ENCODE assay signal across 1 cellular context in the genomic region with DNA sequence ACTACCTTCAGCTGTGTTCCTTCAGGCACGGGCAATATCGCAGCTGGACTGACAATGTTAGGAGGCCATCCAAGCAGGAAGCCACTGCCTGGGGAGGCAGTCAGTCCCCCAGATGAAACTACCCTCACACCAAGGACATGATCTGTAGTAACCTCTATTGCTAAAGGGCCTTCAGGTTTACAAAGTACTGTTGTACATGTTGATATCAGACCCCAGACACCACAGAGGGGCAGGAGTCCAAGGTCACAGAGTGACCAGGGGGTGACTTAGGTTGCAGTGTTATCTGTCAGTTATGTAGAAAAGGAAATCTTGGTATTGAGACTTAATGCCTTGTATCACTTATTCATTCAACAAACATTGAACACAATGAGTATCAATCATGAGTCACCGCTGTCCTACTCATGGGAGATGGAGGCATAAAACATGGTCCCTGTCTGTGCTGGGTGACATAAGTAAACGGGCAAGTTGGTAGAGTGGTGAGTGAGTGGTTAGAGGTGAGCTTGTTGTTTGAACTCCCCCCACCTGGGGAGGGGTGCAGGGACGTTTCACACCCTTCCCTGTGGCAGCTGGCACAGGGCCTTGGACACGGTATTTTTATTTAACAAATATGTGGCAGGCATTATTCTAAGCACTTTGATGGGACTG.
A peak's percentile ranks its signal among the peaks of the same experiment; 100 is the strongest.
TF ChIP-seq lines count a peak whose summit lies in the region.

No MANE protein-coding gene starts in this region.

TF ChIP-seq in HepG2, 621 proteins besides CTCF, POLR2A, EP300 and RAD21 (continued from another document and continues in another):
- TF ChIP-seq MAFK (conservative IDR thresholded peaks at IDR 0.05 in 1 of 2, IDR thresholded peaks at IDR 0.05 in 1 of 2; ENCODE audit: low read length in 2 of 2): no peak
- TF ChIP-seq ZNF691 (CRISPR knock-in tag; IDR thresholded peaks at IDR 0.05; ENCODE audit: borderline replicate concordance, low read depth): no peak
- no peak for TF ChIP-seq HIVEP1 (CRISPR knock-in tag; IDR thresholded peaks at IDR 0.05)
- 0 out of 2 replicates have a peak, but pooled peaks have one; percentile 53 for TF ChIP-seq ZSCAN31 (CRISPR knock-in tag; IDR thresholded peaks at IDR 0.05; ENCODE audit: low read depth)
- TF ChIP-seq ZNF614 (CRISPR knock-in tag; IDR thresholded peaks at IDR 0.05; ENCODE audit: borderline replicate concordance): no peak; the same call in 1 of the 2 replicates
- no peak for TF ChIP-seq ZNF382 (CRISPR knock-in tag; IDR thresholded peaks at IDR 0.05; ENCODE audit: borderline replicate concordance)
- TF ChIP-seq MLLT10 (CRISPR knock-in tag; IDR thresholded peaks at IDR 0.05): no peak
- 0 out of 2 replicates have a peak, but pooled peaks have one; percentile 42 for TF ChIP-seq RFXAP (CRISPR knock-in tag; IDR thresholded peaks at IDR 0.05; ENCODE audit: borderline replicate concordance)
- TF ChIP-seq SATB2 (CRISPR knock-in tag; IDR thresholded peaks at IDR 0.05): no peak
- TF ChIP-seq FOXJ3 (CRISPR knock-in tag; IDR thresholded peaks at IDR 0.05; ENCODE audit: borderline replicate concordance): no peak
- TF ChIP-seq SALL1 (CRISPR knock-in tag; IDR thresholded peaks at IDR 0.05): peak; percentile 49; the same call in 1 of the 2 replicates
- TF ChIP-seq ZSCAN9 (CRISPR knock-in tag; IDR thresholded peaks at IDR 0.05; ENCODE audit: borderline replicate concordance): no peak
- TF ChIP-seq HOXA5 (CRISPR knock-in tag; IDR thresholded peaks at IDR 0.05): no peak
- TF ChIP-seq, protein P1, sequence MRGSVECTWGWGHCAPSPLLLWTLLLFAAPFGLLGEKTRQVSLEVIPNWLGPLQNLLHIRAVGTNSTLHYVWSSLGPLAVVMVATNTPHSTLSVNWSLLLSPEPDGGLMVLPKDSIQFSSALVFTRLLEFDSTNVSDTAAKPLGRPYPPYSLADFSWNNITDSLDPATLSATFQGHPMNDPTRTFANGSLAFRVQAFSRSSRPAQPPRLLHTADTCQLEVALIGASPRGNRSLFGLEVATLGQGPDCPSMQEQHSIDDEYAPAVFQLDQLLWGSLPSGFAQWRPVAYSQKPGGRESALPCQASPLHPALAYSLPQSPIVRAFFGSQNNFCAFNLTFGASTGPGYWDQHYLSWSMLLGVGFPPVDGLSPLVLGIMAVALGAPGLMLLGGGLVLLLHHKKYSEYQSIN (CRISPR knock-in tag; IDR thresholded peaks at IDR 0.05; ENCODE audit: borderline replicate concordance): no peak
- TF ChIP-seq, protein P2, sequence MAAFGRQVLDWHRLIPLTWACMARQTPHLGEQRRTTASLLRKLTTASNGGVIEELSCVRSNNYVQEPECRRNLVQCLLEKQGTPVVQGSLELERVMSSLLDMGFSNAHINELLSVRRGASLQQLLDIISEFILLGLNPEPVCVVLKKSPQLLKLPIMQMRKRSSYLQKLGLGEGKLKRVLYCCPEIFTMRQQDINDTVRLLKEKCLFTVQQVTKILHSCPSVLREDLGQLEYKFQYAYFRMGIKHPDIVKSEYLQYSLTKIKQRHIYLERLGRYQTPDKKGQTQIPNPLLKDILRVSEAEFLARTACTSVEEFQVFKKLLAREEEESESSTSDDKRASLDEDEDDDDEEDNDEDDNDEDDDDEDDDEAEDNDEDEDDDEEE (CRISPR knock-in tag; IDR thresholded peaks at IDR 0.05): no peak
- no peak for TF ChIP-seq ZNF10 (CRISPR knock-in tag; IDR thresholded peaks at IDR 0.05; ENCODE audit: borderline replicate concordance, low read depth)
- peak; percentile 50; the same call in 1 of the 2 replicates for TF ChIP-seq ZBTB7B (CRISPR knock-in tag; IDR thresholded peaks at IDR 0.05)
- TF ChIP-seq GATA4 (IDR thresholded peaks at IDR 0.05; ENCODE audit: borderline replicate concordance, low read depth): peak; percentile 36; the same call in 1 of the 2 replicates
- no peak for TF ChIP-seq ZNF101 (CRISPR knock-in tag; IDR thresholded peaks at IDR 0.05; ENCODE audit: borderline replicate concordance, low read depth)
- TF ChIP-seq WIZ (CRISPR knock-in tag; IDR thresholded peaks at IDR 0.05): no peak
- no peak for TF ChIP-seq ZNF264 (CRISPR knock-in tag; IDR thresholded peaks at IDR 0.05)
- no peak for TF ChIP-seq ZNF367 (CRISPR knock-in tag; IDR thresholded peaks at IDR 0.05; ENCODE audit: borderline replicate concordance)
- no peak for TF ChIP-seq SRSF9 (IDR thresholded peaks at IDR 0.05; ENCODE audit: borderline replicate concordance, insufficient read depth, low read depth, low read length, poor library complexity, severe bottlenecking)
- TF ChIP-seq, protein P3, sequence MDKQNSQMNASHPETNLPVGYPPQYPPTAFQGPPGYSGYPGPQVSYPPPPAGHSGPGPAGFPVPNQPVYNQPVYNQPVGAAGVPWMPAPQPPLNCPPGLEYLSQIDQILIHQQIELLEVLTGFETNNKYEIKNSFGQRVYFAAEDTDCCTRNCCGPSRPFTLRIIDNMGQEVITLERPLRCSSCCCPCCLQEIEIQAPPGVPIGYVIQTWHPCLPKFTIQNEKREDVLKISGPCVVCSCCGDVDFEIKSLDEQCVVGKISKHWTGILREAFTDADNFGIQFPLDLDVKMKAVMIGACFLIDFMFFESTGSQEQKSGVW (CRISPR knock-in tag; IDR thresholded peaks at IDR 0.05; ENCODE audit: borderline replicate concordance): no peak
- no peak for TF ChIP-seq UBTF (CRISPR knock-in tag; IDR thresholded peaks at IDR 0.05)
- no peak; the same call in 1 of the 2 replicates for TF ChIP-seq RBFOX2 (IDR thresholded peaks at IDR 0.05; ENCODE audit: low read depth, low read length)
- TF ChIP-seq SKI (IDR thresholded peaks at IDR 0.05; ENCODE audit: partially characterized antibody): peak; percentile 90
- no peak for TF ChIP-seq ATF7-NPFF (CRISPR knock-in tag; IDR thresholded peaks at IDR 0.05; ENCODE audit: low read depth)
- TF ChIP-seq TMF1 (CRISPR knock-in tag; IDR thresholded peaks at IDR 0.05; ENCODE audit: low read depth): no peak; the same call in 1 of the 2 replicates
- TF ChIP-seq RBAK (CRISPR knock-in tag; IDR thresholded peaks at IDR 0.05): no peak
- peak; percentile 54 for TF ChIP-seq ZNF24 (IDR thresholded peaks at IDR 0.05)
- peak; percentile 88 for TF ChIP-seq RCOR2 (CRISPR knock-in tag; IDR thresholded peaks at IDR 0.05)
- TF ChIP-seq NR1H2 (CRISPR knock-in tag; IDR thresholded peaks at IDR 0.05; ENCODE audit: borderline replicate concordance, low read depth): peak; percentile 93
- TF ChIP-seq ARNT2 (CRISPR knock-in tag; IDR thresholded peaks at IDR 0.05; ENCODE audit: low read depth): no peak
- TF ChIP-seq, protein P4, sequence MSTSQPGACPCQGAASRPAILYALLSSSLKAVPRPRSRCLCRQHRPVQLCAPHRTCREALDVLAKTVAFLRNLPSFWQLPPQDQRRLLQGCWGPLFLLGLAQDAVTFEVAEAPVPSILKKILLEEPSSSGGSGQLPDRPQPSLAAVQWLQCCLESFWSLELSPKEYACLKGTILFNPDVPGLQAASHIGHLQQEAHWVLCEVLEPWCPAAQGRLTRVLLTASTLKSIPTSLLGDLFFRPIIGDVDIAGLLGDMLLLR (CRISPR knock-in tag; IDR thresholded peaks at IDR 0.05): no peak
- TF ChIP-seq ZMAT3 (CRISPR knock-in tag; conservative IDR thresholded peaks at IDR 0.05): no peak
- TF ChIP-seq ZNF816 (CRISPR knock-in tag; IDR thresholded peaks at IDR 0.05; ENCODE audit: borderline replicate concordance): no peak
- peak; percentile 96 for TF ChIP-seq HNF4A (CRISPR knock-in tag; IDR thresholded peaks at IDR 0.05)
- no peak for TF ChIP-seq DMAP1 (CRISPR knock-in tag; IDR thresholded peaks at IDR 0.05)
- TF ChIP-seq SIX4 (CRISPR knock-in tag; IDR thresholded peaks at IDR 0.05): peak; percentile 67; the same call in 1 of the 2 replicates
- TF ChIP-seq, protein P5, sequence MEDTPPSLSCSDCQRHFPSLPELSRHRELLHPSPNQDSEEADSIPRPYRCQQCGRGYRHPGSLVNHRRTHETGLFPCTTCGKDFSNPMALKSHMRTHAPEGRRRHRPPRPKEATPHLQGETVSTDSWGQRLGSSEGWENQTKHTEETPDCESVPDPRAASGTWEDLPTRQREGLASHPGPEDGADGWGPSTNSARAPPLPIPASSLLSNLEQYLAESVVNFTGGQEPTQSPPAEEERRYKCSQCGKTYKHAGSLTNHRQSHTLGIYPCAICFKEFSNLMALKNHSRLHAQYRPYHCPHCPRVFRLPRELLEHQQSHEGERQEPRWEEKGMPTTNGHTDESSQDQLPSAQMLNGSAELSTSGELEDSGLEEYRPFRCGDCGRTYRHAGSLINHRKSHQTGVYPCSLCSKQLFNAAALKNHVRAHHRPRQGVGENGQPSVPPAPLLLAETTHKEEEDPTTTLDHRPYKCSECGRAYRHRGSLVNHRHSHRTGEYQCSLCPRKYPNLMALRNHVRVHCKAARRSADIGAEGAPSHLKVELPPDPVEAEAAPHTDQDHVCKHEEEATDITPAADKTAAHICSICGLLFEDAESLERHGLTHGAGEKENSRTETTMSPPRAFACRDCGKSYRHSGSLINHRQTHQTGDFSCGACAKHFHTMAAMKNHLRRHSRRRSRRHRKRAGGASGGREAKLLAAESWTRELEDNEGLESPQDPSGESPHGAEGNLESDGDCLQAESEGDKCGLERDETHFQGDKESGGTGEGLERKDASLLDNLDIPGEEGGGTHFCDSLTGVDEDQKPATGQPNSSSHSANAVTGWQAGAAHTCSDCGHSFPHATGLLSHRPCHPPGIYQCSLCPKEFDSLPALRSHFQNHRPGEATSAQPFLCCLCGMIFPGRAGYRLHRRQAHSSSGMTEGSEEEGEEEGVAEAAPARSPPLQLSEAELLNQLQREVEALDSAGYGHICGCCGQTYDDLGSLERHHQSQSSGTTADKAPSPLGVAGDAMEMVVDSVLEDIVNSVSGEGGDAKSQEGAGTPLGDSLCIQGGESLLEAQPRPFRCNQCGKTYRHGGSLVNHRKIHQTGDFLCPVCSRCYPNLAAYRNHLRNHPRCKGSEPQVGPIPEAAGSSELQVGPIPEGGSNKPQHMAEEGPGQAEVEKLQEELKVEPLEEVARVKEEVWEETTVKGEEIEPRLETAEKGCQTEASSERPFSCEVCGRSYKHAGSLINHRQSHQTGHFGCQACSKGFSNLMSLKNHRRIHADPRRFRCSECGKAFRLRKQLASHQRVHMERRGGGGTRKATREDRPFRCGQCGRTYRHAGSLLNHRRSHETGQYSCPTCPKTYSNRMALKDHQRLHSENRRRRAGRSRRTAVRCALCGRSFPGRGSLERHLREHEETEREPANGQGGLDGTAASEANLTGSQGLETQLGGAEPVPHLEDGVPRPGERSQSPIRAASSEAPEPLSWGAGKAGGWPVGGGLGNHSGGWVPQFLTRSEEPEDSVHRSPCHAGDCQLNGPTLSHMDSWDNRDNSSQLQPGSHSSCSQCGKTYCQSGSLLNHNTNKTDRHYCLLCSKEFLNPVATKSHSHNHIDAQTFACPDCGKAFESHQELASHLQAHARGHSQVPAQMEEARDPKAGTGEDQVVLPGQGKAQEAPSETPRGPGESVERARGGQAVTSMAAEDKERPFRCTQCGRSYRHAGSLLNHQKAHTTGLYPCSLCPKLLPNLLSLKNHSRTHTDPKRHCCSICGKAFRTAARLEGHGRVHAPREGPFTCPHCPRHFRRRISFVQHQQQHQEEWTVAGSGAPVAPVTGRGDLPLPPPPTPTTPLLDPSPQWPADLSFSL (CRISPR knock-in tag; IDR thresholded peaks at IDR 0.05): no peak
- TF ChIP-seq ZNF496 (CRISPR knock-in tag; IDR thresholded peaks at IDR 0.05; ENCODE audit: insufficient replicate concordance): no peak
- peak; percentile 89 for TF ChIP-seq NCOA2 (CRISPR knock-in tag; IDR thresholded peaks at IDR 0.05)
- peak; percentile 93 for TF ChIP-seq FOXK1 (CRISPR knock-in tag; IDR thresholded peaks at IDR 0.05; ENCODE audit: borderline replicate concordance, low read depth)
- TF ChIP-seq ZMYM3 (CRISPR knock-in tag; IDR thresholded peaks at IDR 0.05): peak; percentile 88
- no peak for TF ChIP-seq PHF5A (CRISPR knock-in tag; IDR thresholded peaks at IDR 0.05; ENCODE audit: low read depth, unreplicated experiment)
- TF ChIP-seq, protein P6, sequence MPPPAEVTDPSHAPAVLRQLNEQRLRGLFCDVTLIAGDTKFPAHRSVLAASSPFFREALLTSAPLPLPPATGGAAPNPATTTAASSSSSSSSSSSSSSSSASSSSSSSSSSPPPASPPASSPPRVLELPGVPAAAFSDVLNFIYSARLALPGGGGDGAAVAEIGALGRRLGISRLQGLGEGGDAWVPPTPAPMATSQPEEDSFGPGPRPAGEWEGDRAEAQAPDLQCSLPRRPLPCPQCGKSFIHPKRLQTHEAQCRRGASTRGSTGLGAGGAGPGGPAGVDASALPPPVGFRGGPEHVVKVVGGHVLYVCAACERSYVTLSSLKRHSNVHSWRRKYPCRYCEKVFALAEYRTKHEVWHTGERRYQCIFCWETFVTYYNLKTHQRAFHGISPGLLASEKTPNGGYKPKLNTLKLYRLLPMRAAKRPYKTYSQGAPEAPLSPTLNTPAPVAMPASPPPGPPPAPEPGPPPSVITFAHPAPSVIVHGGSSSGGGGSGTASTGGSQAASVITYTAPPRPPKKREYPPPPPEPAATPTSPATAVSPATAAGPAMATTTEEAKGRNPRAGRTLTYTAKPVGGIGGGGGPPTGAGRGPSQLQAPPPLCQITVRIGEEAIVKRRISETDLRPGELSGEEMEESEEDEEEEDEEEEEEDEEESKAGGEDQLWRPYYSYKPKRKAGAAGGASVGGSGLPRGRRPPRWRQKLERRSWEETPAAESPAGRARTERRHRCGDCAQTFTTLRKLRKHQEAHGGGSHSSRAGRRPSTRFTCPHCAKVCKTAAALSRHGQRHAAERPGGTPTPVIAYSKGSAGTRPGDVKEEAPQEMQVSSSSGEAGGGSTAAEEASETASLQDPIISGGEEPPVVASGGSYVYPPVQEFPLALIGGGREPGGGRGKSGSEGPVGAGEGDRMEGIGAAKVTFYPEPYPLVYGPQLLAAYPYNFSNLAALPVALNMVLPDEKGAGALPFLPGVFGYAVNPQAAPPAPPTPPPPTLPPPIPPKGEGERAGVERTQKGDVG (CRISPR knock-in tag; IDR thresholded peaks at IDR 0.05; ENCODE audit: borderline replicate concordance): no peak
- TF ChIP-seq ZNF550 (CRISPR knock-in tag; IDR thresholded peaks at IDR 0.05; ENCODE audit: borderline replicate concordance): no peak
- TF ChIP-seq GTF3A (CRISPR knock-in tag; conservative IDR thresholded peaks at IDR 0.05): no peak
- peak; percentile 6; the same call in 1 of the 2 replicates for TF ChIP-seq KAT7 (CRISPR knock-in tag; IDR thresholded peaks at IDR 0.05; ENCODE audit: borderline replicate concordance)
